Comparison of ENCODE assay signal across 8 cellular contexts in genomic region chr16:88569985-88570690, GRCh38. TPM values are rescaled to one million over a fixed set of nuclear protein-coding genes. Genes with fewer than 3 reads are reported as not detected.
A peak's percentile ranks its signal among the peaks of the same experiment; 100 is the strongest.
DNase-seq lines count a peak whose midpoint lies in the region; ATAC-seq, FAIRE-seq and TF ChIP-seq lines count a peak whose summit lies in the region.

ZC3H18 (plus strand) TSS chr16:88570403; CDS start chr16:88577124, 6,721 bp downstream.

- H3K27ac ChIP-seq in A549 (peak within 1 kb of the TSS; percentile 87 to 91), WERI-Rb-1 (peak within 1 kb of the TSS; percentile 76), breast epithelium (peak within 1 kb of the TSS; percentile 78 to 90), iPS-20b (ENCODE audit: low read length) (no peak within 1 kb of the TSS), skin epidermis (peak within 1 kb of the TSS; percentile 56 to 93 (median 79))

- TF ChIP-seq RAD21 in A549 (conservative IDR thresholded peaks at IDR 0.05 in 1 of 2, IDR thresholded peaks at IDR 0.05 in 1 of 2) = no peak

- H3K9ac ChIP-seq in iPS-20b (ENCODE audit: low read depth, low read length) = peak within 1 kb of the TSS; percentile 92

- peak within 1 kb of the TSS; percentile 86 for H3K4me2 ChIP-seq in A549

- H3K27me3 ChIP-seq in WERI-Rb-1 (ENCODE audit: insufficient read depth, low read depth, severe bottlenecking) = no peaks in the 10 kb centered on the region
- H3K27me3 ChIP-seq in breast epithelium = no peaks in the 10 kb centered on the region
- no peaks in the 10 kb centered on the region for H3K27me3 ChIP-seq in iPS-20b (ENCODE audit: insufficient read depth, low read length)

- peak within 1 kb of the TSS; percentile 80 for H3K4me3 ChIP-seq in A549
- peak within 1 kb of the TSS; percentile 76 for H3K4me3 ChIP-seq in WERI-Rb-1 (ENCODE audit: low read depth, low read length)
- H3K4me3 ChIP-seq in breast epithelium = peak within 1 kb of the TSS; percentile 83 to 91 (median 90)
- H3K4me3 ChIP-seq in iPS-20b (ENCODE audit: low read length) = peak within 1 kb of the TSS; percentile 96
- peak within 1 kb of the TSS; percentile 48 to 88 (median 70) for H3K4me3 ChIP-seq in skin epidermis

- DNase-seq in A549 (ENCODE audit: low read depth in 1 of 2, low spot score in 1 of 2) (peak; percentile 95 to 96), NCI-H2227 (lab: John Stamatoyannopoulos, UW; ENCODE audit: unreplicated experiment) (peak; percentile 97), WERI-Rb-1 (peak; percentile 82), breast epithelium (ENCODE audit: low spot score in 2 of 2) (peak; percentile 95)

- FAIRE-seq in A549 (lab: Jason Lieb, UNC) = no peak

- H3K4me1 ChIP-seq in A549 = peaks cover 14% of the 10 kb centered on the region
- H3K4me1 ChIP-seq in breast epithelium = peaks cover 3 to 12% of the 10 kb centered on the region in 2 donors
- H3K4me1 ChIP-seq in iPS-20b (ENCODE audit: insufficient read depth, low read length) = peaks cover 8% of the 10 kb centered on the region; the same call in 1 of the 2 replicates

- peak; percentile 87 to 93 for ATAC-seq in A549
- peak; percentile 49 for ATAC-seq in GM18873 (IDR thresholded peaks at IDR 0.05; ENCODE audit: low FRiP score, unreplicated experiment)
- peak; percentile 69 for ATAC-seq in HG03135 (IDR thresholded peaks at IDR 0.05; ENCODE audit: unreplicated experiment)

- TF ChIP-seq CTCF in A549 (IDR thresholded peaks at IDR 0.05) (no peak), WERI-Rb-1 (IDR thresholded peaks at IDR 0.05; ENCODE audit: low read depth, low read length) (no peak), breast epithelium (IDR thresholded peaks at IDR 0.05) (no peak)

- no peaks in the 10 kb centered on the region for H3K9me3 ChIP-seq in A549
- H3K9me3 ChIP-seq in WERI-Rb-1 (ENCODE audit: severe bottlenecking) = no peaks in the 10 kb centered on the region
- no peaks in the 10 kb centered on the region for H3K9me3 ChIP-seq in breast epithelium
- no peaks in the 10 kb centered on the region for H3K9me3 ChIP-seq in iPS-20b (ENCODE audit: insufficient read depth, low read depth, low read length)

- peak; percentile 50 for TF ChIP-seq POLR2A in A549 (IDR thresholded peaks at IDR 0.05; ENCODE audit: low read length)
- no peak for TF ChIP-seq POLR2A in breast epithelium (IDR thresholded peaks at IDR 0.05)

- POLR2A ChIA-PET in A549 (lab: Yijun Ruan, JAX) = interaction anchor here (0.5 to 1.9 kb wide), 12 partner anchors 9 to 699 kb away, joined by 3 to 8 read pairs (median 4); partner anchors contain the start of genes BANP and ZFPM1

- H3K36me3 ChIP-seq in WERI-Rb-1 (peaks cover 8% of the 10 kb centered on the region; the same call in 1 of the 2 replicates), breast epithelium (no peaks in the 10 kb centered on the region), iPS-20b (ENCODE audit: insufficient read depth, low read depth, low read length) (peaks cover 17% of the 10 kb centered on the region; the same call in 1 of the 2 replicates)

- no peak for TF ChIP-seq EP300 in A549 (IDR thresholded peaks at IDR 0.05)

- 0% methylated on average over 22 of the region's 90 CpGs for WGBS in A549 (ENCODE audit: missing lambda C conversion rate)

- CTCF ChIA-PET in A549 (lab: Yijun Ruan, JAX) = interaction anchor here (0.9 to 2.1 kb wide), 5 partner anchors 8 to 133 kb away, joined by 3 to 10 read pairs (median 5); no protein-coding TSS in a partner anchor

- intact Hi-C loops in breast epithelium (cut with DNase I; ENCODE audit: low total_unique reads) = no loop called here

TF ChIP-seq in A549, 52 proteins besides CTCF, POLR2A, EP300 and RAD21:
- TF ChIP-seq HOXA7 (CRISPR knock-in tag; IDR thresholded peaks at IDR 0.05) = no peak
- peak; percentile 93 for TF ChIP-seq USF2 (IDR thresholded peaks at IDR 0.05)
- TF ChIP-seq RCOR1 (IDR thresholded peaks at IDR 0.05; ENCODE audit: low read depth, low read length) = no peak
- TF ChIP-seq JUN (IDR thresholded peaks at IDR 0.05) = peak; percentile 42 to 86; a peak in 2 of 5 replicates
- no peak for TF ChIP-seq CBX8 (IDR thresholded peaks at IDR 0.05)
- TF ChIP-seq BCL3 (IDR thresholded peaks at IDR 0.05) = peak; percentile 34; the same call in 1 of the 3 replicates
- peak; percentile 53 for TF ChIP-seq MAX (IDR thresholded peaks at IDR 0.05)
- 0 out of 2 replicates have a peak, but pooled peaks have one; percentile 16 for TF ChIP-seq GATA3 (IDR thresholded peaks at IDR 0.05; ENCODE audit: borderline replicate concordance)
- peak; percentile 85 for TF ChIP-seq MAZ (IDR thresholded peaks at IDR 0.05; ENCODE audit: borderline replicate concordance, low read depth, low read length)
- TF ChIP-seq PHF8 (IDR thresholded peaks at IDR 0.05; ENCODE audit: borderline replicate concordance, low read depth) = peak; percentile 34; the same call in 1 of the 2 replicates
- TF ChIP-seq SMC3 (IDR thresholded peaks at IDR 0.05) = no peak
- no peak for TF ChIP-seq MAFK (IDR thresholded peaks at IDR 0.05; ENCODE audit: partially characterized antibody)
- no peak for TF ChIP-seq TFCP2L1 (CRISPR knock-in tag; IDR thresholded peaks at IDR 0.05)
- TF ChIP-seq ZC3H11A (IDR thresholded peaks at IDR 0.05) = no peak
- TF ChIP-seq KDM5A (IDR thresholded peaks at IDR 0.05) = peak; percentile 89
- TF ChIP-seq BHLHE40 (IDR thresholded peaks at IDR 0.05; ENCODE audit: low read depth, low read length) = peak; percentile 44

RNA-seq across cellular contexts. Expression of gene ZC3H18, which starts in this region (rescaled TPM):
- polyA plus RNA-seq in A549 (2011; rRNA removed) (13.1 and 21.1 TPM in 2 replicates), A549 (2017; fragmentation: RNase III; extraction: RNeasy Plus Mini Kit Qiagen cat#74134 plus additional on column Dnase treatment) (46.5 to 48.2 TPM (median 47.9 TPM) in 3 replicates)
- polyA plus RNA-seq in A549 (2012; cell fraction: cytosol; rRNA removed) = 34.3 and 35.9 TPM in 2 replicates
- 93.0 and 98.7 TPM in 2 replicates for polyA plus RNA-seq in A549 (2012; cell fraction: nucleus; rRNA removed)
- 6.5 and 12.3 TPM in 2 replicates for polyA minus RNA-seq in A549 (2011; rRNA and poly(A)+ RNA removed)
- 10 to 100 TPM; 12.5 to 14.9 (median 13.3) TPM for total RNA-seq in breast epithelium
